1 cellular context compared by ENCODE assay signal in the genomic region with DNA sequence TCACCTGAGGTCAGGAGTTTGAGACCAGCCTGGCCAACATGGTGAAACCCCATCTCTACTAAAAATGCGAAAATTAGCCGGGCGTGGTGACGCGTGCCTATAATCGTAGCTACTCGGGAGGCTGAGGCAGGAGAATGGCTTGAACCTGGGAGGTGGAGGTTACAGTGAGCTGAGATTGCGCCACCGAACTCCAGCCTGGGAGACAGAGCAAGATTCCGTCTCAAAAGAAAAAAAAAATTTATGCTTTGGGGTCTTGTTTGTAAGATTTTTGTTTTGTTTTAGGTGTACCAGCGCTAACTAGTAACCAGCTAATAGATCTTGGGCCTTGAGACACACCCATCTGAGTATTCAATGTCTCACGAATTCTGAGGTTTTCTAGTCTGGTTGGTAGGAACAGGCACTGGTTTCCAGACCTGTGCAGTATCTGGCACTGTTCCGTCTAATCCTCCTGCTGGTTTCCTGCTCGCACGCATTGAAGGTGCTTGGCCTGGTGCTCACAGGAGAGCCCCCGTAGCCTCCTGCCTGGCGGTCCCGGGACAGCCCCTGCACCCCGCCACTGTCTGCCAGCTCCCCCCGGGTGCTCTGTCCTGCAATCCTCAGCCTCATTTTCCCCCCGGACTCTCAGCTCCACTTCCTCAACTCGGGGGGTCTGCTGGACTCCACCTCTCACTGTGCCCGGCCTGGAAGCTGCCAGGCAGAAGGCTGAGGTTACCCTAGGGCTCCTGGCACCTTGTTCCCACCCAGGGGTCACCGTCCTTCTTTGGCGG.
TF ChIP-seq lines count a peak whose summit lies in the region.

No MANE protein-coding gene starts in this region.

TF ChIP-seq in PFSK-1, 5 proteins besides CTCF, POLR2A, EP300 and RAD21:
- TF ChIP-seq POLR2AphosphoS5 (IDR thresholded peaks at IDR 0.05; ENCODE audit: low read depth, low read length) (0 out of 2 replicates have a peak, but pooled peaks have one; percentile 56), TAF1 (IDR thresholded peaks at IDR 0.05; ENCODE audit: borderline replicate concordance, insufficient read depth, low read length) (no peak)
